In genomic region chrX:130704053-130705038, GRCh38 we compare ENCODE assay signal across 1 cellular context.
TF ChIP-seq lines count a peak whose summit lies in the region.

No MANE protein-coding gene starts in this region.

TF ChIP-seq in K562, 482 proteins besides CTCF, POLR2A, EP300 and RAD21 (continued from another document):
- TF ChIP-seq ZBTB9 (CRISPR knock-in tag; IDR thresholded peaks at IDR 0.05) (no peak), DPF2 (IDR thresholded peaks at IDR 0.05) (peak; percentile 47), C11orf30 (IDR thresholded peaks at IDR 0.05; ENCODE audit: low read depth) (peak; percentile 38), NCOA6 (IDR thresholded peaks at IDR 0.05) (no peak), NR0B1 (IDR thresholded peaks at IDR 0.05; ENCODE audit: partially characterized antibody) (no peak), SMARCA4 (IDR thresholded peaks at IDR 0.05) (peak; percentile 61; the same call in 1 of the 2 replicates), RBM34 (IDR thresholded peaks at IDR 0.05; ENCODE audit: borderline replicate concordance, insufficient read depth, low read length) (no peak), ZFP30 (CRISPR knock-in tag; IDR thresholded peaks at IDR 0.05; ENCODE audit: borderline replicate concordance) (no peak), GABPB1 (CRISPR knock-in tag; IDR thresholded peaks at IDR 0.05) (no peak), NBN (IDR thresholded peaks at IDR 0.05; ENCODE audit: low read depth) (no peak), U2AF2 (optimal IDR thresholded peaks at IDR 0.05; ENCODE audit: low read depth, low read length) (no peak), NFXL1 (CRISPR knock-in tag; IDR thresholded peaks at IDR 0.05) (no peak), FOXK1 (CRISPR knock-in tag; IDR thresholded peaks at IDR 0.05; ENCODE audit: borderline replicate concordance) (no peak), SFPQ (IDR thresholded peaks at IDR 0.05; ENCODE audit: low read depth, low read length) (no peak), ZNF431 (CRISPR knock-in tag; IDR thresholded peaks at IDR 0.05) (no peak), EHMT2 (IDR thresholded peaks at IDR 0.05) (no peak), JUND (IDR thresholded peaks at IDR 0.05; ENCODE audit: borderline replicate concordance, low read depth, low read length) (peak; percentile 79; the same call in 1 of the 2 replicates), JUND (tag; IDR thresholded peaks at IDR 0.05; ENCODE audit: borderline replicate concordance, low read depth, low read length) (peak; percentile 86), PREB (CRISPR knock-in tag; IDR thresholded peaks at IDR 0.05) (no peak), PTRF (tag; IDR thresholded peaks at IDR 0.05) (no peak), ZNF717 (CRISPR knock-in tag; IDR thresholded peaks at IDR 0.05) (no peak), RCOR1 (IDR thresholded peaks at IDR 0.05; ENCODE audit: borderline replicate concordance in 1 of 2, low read depth in 2 of 2, low read length in 2 of 2) (no peak), NFRKB (IDR thresholded peaks at IDR 0.05; ENCODE audit: low read depth) (no peak), TEAD4 (IDR thresholded peaks at IDR 0.05; ENCODE audit: low read length) (no peak), TEAD4 (CRISPR knock-in tag; IDR thresholded peaks at IDR 0.05; ENCODE audit: borderline replicate concordance) (no peak), RAD51 (IDR thresholded peaks at IDR 0.05; ENCODE audit: borderline replicate concordance, low read depth) (no peak), ZKSCAN3 (CRISPR knock-in tag; IDR thresholded peaks at IDR 0.05) (no peak), WHSC1 (IDR thresholded peaks at IDR 0.05; ENCODE audit: low read length) (no peak), ARNT (IDR thresholded peaks at IDR 0.05) (no peak), FOXK2 (conservative IDR thresholded peaks at IDR 0.05 in 1 of 2, IDR thresholded peaks at IDR 0.05 in 1 of 2; ENCODE audit: low read depth in 2 of 2) (no peak), KDM5B (IDR thresholded peaks at IDR 0.05; ENCODE audit: insufficient replicate concordance, low read depth, low read length) (no peak), SETDB1 (IDR thresholded peaks at IDR 0.05; ENCODE audit: low read length) (no peak), SRF (CRISPR knock-in tag; IDR thresholded peaks at IDR 0.05) (no peak), DMBX1 (CRISPR knock-in tag; IDR thresholded peaks at IDR 0.05; ENCODE audit: borderline replicate concordance) (no peak)
- TF ChIP-seq, protein P1, sequence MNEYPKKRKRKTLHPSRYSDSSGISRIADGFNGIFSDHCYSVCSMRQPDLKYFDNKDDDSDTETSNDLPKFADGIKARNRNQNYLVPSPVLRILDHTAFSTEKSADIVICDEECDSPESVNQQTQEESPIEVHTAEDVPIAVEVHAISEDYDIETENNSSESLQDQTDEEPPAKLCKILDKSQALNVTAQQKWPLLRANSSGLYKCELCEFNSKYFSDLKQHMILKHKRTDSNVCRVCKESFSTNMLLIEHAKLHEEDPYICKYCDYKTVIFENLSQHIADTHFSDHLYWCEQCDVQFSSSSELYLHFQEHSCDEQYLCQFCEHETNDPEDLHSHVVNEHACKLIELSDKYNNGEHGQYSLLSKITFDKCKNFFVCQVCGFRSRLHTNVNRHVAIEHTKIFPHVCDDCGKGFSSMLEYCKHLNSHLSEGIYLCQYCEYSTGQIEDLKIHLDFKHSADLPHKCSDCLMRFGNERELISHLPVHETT (CRISPR knock-in tag; conservative IDR thresholded peaks at IDR 0.05 in 1 of 2, IDR thresholded peaks at IDR 0.05 in 1 of 2) = no peak
- TF ChIP-seq, protein P2, sequence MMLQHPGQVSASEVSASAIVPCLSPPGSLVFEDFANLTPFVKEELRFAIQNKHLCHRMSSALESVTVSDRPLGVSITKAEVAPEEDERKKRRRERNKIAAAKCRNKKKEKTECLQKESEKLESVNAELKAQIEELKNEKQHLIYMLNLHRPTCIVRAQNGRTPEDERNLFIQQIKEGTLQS (IDR thresholded peaks at IDR 0.05) = peak; percentile 70
- TF ChIP-seq, protein P2 (CRISPR knock-in tag; conservative IDR thresholded peaks at IDR 0.05) = no peak
- TF ChIP-seq, protein P3, sequence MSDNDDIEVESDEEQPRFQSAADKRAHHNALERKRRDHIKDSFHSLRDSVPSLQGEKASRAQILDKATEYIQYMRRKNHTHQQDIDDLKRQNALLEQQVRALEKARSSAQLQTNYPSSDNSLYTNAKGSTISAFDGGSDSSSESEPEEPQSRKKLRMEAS (CRISPR knock-in tag; IDR thresholded peaks at IDR 0.05) = no peak
- TF ChIP-seq, protein P4, sequence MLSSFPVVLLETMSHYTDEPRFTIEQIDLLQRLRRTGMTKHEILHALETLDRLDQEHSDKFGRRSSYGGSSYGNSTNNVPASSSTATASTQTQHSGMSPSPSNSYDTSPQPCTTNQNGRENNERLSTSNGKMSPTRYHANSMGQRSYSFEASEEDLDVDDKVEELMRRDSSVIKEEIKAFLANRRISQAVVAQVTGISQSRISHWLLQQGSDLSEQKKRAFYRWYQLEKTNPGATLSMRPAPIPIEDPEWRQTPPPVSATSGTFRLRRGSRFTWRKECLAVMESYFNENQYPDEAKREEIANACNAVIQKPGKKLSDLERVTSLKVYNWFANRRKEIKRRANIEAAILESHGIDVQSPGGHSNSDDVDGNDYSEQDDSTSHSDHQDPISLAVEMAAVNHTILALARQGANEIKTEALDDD (IDR thresholded peaks at IDR 0.05) = no peak
